ENCODE assay signal across 13 cellular contexts in the genomic region with DNA sequence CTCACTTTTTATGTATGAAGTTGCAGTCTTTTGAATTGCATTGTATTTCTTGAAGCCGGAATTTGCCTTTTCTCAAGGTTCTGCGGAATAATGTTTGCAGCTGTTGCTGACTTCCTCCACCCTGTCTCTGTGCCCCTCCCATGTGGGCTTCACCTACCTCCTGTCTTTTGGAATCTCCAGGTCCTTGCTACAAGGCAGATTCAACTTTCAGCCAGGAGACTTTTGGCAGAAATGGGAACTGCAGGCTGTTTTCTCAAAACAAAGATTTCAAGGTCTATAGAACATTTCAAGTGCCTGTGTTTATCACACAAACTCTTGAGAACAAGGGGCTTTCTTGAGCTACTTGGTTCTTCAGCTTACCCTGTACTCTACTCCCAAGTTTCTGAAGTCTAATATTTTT. TPM values are rescaled to one million over a fixed set of nuclear protein-coding genes. Genes with fewer than 3 reads are reported as not detected.
A peak's percentile ranks its signal among the peaks of the same experiment; 100 is the strongest.
DNase-seq lines count a peak whose midpoint lies in the region; ATAC-seq, FAIRE-seq and TF ChIP-seq lines count a peak whose summit lies in the region.
"Had no signal": no experiment of that assay in that cellular context is flagged by ENCODE, and none has a peak within 500 bp of the region (broad histone marks: within the 10 kb centered on the region; RNA-seq: fewer than 3 reads in every experiment).

No MANE protein-coding gene starts in this region.

- H3K4me2 ChIP-seq in Karpas-422 (ENCODE audit: low read depth, low read length, poor library complexity, severe bottlenecking): no peak overlapping the region
- H3K4me2 ChIP-seq in mesenchymal stem cell (ENCODE audit: low read length, poor library complexity, severe bottlenecking): no peak overlapping the region

- H4K8ac ChIP-seq in mesenchymal stem cell (ENCODE audit: low read length): no peak overlapping the region

- H4K91ac ChIP-seq in mesenchymal stem cell (ENCODE audit: low read length): no peak overlapping the region

- H2AK5ac ChIP-seq in mesenchymal stem cell (ENCODE audit: low read length, severe bottlenecking): no peak overlapping the region

- peaks cover 22% of the 10 kb centered on the region for H3K79me1 ChIP-seq in mesenchymal stem cell (replicated peaks; ENCODE audit: low read length, poor library complexity, severe bottlenecking)

- DNase-seq in Karpas-422: peak; percentile 62
- DNase-seq in brain microvascular endothelial cell: no peak
- peak; percentile 24 for DNase-seq in mesenchymal stem cell
- DNase-seq in NCI-H146 (lab: John Stamatoyannopoulos, UW): no peak
- DNase-seq in NCI-H187 treated with DMSO at 0.1 percent for 48 hours (lab: John Stamatoyannopoulos, UW): no peak
- no peak for DNase-seq in stimulated activated CD4-positive, alpha-beta T cell treated with anti-CD3 and anti-CD28 coated beads, Interleukin-1b, Interleukin-23, amount 100 ng/mL, for 48 hours
- DNase-seq: activated CD4-positive, alpha-beta T cell treated with anti-CD3 and anti-CD28 coated beads for 36 hours; CD4-positive, CD25-positive, alpha-beta regulatory T cell; NCI-H1048; NCI-H524 treated with DMSO at 0.1 percent for 48 hours had no signal

- no peak overlapping the region for H2BK12ac ChIP-seq in mesenchymal stem cell (ENCODE audit: low read length in 2 of 2)

- no peak for ATAC-seq in HG03108 (IDR thresholded peaks at IDR 0.05; ENCODE audit: unreplicated experiment)
- ATAC-seq: activated CD4-positive, alpha-beta T cell treated with anti-CD3 and anti-CD28 coated beads for 36 hours had no signal

- H3K23ac ChIP-seq in mesenchymal stem cell (ENCODE audit: low read length in 2 of 2): no peak overlapping the region

- H3K9me3 ChIP-seq in Karpas-422 (ENCODE audit: low read length) (no peaks in the 10 kb centered on the region), mesenchymal stem cell (ENCODE audit: control insufficient read depth, low read length) (no peaks in the 10 kb centered on the region)

- in situ Hi-C loops in brain microvascular endothelial cell (cut with HindIII; ENCODE audit: low pct_ligation_motif_present, low sequenced_read_pairs): no loop called here

- H3K36me3 ChIP-seq in Karpas-422 (ENCODE audit: insufficient read depth, low read length) (peaks cover 23% of the 10 kb centered on the region), brain microvascular endothelial cell (replicated peaks) (peaks cover 2% of the 10 kb centered on the region), mesenchymal stem cell (ENCODE audit: control insufficient read depth in 1 of 2, insufficient read depth in 2 of 2, low read depth in 1 of 2, low read length in 2 of 2) (peaks cover 3 to 17% of the 10 kb centered on the region in 2 experiments)

- H3K9me2 ChIP-seq in Karpas-422 (replicated peaks; ENCODE audit: insufficient read depth, low read length): no peaks in the 10 kb centered on the region

- H3K4me3 ChIP-seq in Karpas-422 (ENCODE audit: low read length) (no peak overlapping the region), brain microvascular endothelial cell (ENCODE audit: low read depth, low read length) (no peak overlapping the region), mesenchymal stem cell (ENCODE audit: insufficient read depth in 1 of 2, low read depth in 1 of 2, low read length in 2 of 2) (no peak overlapping the region)

- no peak overlapping the region for H2AFZ ChIP-seq in Karpas-422 (ENCODE audit: low read length)
- no peak overlapping the region for H2AFZ ChIP-seq in mesenchymal stem cell (ENCODE audit: low read depth, low read length)

- no peak overlapping the region for H2BK5ac ChIP-seq in mesenchymal stem cell (ENCODE audit: low read depth, low read length, poor library complexity, severe bottlenecking)

- H3K4me1 ChIP-seq in Karpas-422 (ENCODE audit: low read length) (peaks cover 42% of the 10 kb centered on the region), mesenchymal stem cell (ENCODE audit: control insufficient read depth, insufficient read depth, low read depth, low read length) (peaks cover 2% of the 10 kb centered on the region)

- no peaks in the 10 kb centered on the region for H3K27me3 ChIP-seq in Karpas-422 (ENCODE audit: low read length)
- H3K27me3 ChIP-seq in brain microvascular endothelial cell (replicated peaks): no peaks in the 10 kb centered on the region
- H3K27me3 ChIP-seq in mesenchymal stem cell (ENCODE audit: control insufficient read depth in 1 of 2, insufficient read depth in 1 of 2, low read length in 2 of 2): no peaks in the 10 kb centered on the region

- 95% methylated on average over 2 of the region's 2 CpGs for WGBS in mesenchymal stem cell

- peak; percentile 64 for FAIRE-seq in G401.6 (lab: Jason Lieb, UNC)
- FAIRE-seq: keratinocyte had no signal

- no peak overlapping the region for H3K9ac ChIP-seq in Karpas-422 (ENCODE audit: low read length)
- H3K9ac ChIP-seq in mesenchymal stem cell (ENCODE audit: low read length): no peak overlapping the region

- no peak overlapping the region for H3K14ac ChIP-seq in mesenchymal stem cell (ENCODE audit: low read length in 2 of 2)

- H3K4ac ChIP-seq in mesenchymal stem cell (ENCODE audit: low read depth in 1 of 2, low read length in 2 of 2): no peak overlapping the region

- H3K27ac ChIP-seq in Karpas-422 (ENCODE audit: low read length) (peak overlapping the region; percentile 20; the same call in 1 of the 2 replicates), brain microvascular endothelial cell (no peak overlapping the region), mesenchymal stem cell (ENCODE audit: low read length, poor library complexity, severe bottlenecking) (no peak overlapping the region)

- H2BK15ac ChIP-seq in mesenchymal stem cell (ENCODE audit: low read depth, poor library complexity, severe bottlenecking): no peak overlapping the region

- H2BK120ac ChIP-seq in mesenchymal stem cell (ENCODE audit: low read depth, low read length): no peak overlapping the region

- no peaks in the 10 kb centered on the region for H4K20me1 ChIP-seq in Karpas-422 (ENCODE audit: insufficient read depth, low read depth, low read length)

- H3K79me2 ChIP-seq in Karpas-422 (ENCODE audit: low read length): peaks cover 96% of the 10 kb centered on the region

- peak; percentile 47 for TF ChIP-seq CTCF in brain microvascular endothelial cell (IDR thresholded peaks at IDR 0.05; ENCODE audit: low read depth, low read length, missing control alignments)

- H3K18ac ChIP-seq in mesenchymal stem cell (ENCODE audit: low read depth in 1 of 2, low read length in 2 of 2): no peak overlapping the region

RNA-seq across cellular contexts. Expression of a gene that starts 25.6 kb away (rescaled TPM):
- 27.1 and 28.7 TPM in 2 replicates for total RNA-seq in Karpas-422 (2014; rRNA removed; shearing (Covaris generic); ENCODE audit: low replicate concordance)
- 7.1 TPM for polyA plus RNA-seq in mesenchymal stem cell (2013, experiment 1 of 2)
- 6.6 TPM for polyA plus RNA-seq in mesenchymal stem cell (2013, experiment 2 of 2)

Comparison
In these comparisons a context has a peak if more than half of its experiments do, and no peak if none do; other contexts are left out.
1. DNase-seq: peak in Karpas-422 (single experiment) and mesenchymal stem cell (single experiment); none in brain microvascular endothelial cell (single experiment), NCI-H146 (single experiment), NCI-H187 treated with DMSO at 0.1 percent for 48 hours (single experiment) and stimulated activated CD4-positive, alpha-beta T cell treated with anti-CD3 and anti-CD28 coated beads, Interleukin-1b, Interleukin-23, amount 100 ng/mL, for 48 hours (single experiment).